In genomic region chr15:89111352-89111751, GRCh38 we compare ENCODE assay signal across 21 cellular contexts. TPM values are rescaled to one million over a fixed set of nuclear protein-coding genes. Genes with fewer than 3 reads are reported as not detected.
A peak's percentile ranks its signal among the peaks of the same experiment; 100 is the strongest.
DNase-seq lines count a peak whose midpoint lies in the region; ATAC-seq and TF ChIP-seq lines count a peak whose summit lies in the region.
"Had no signal": no experiment of that assay in that cellular context is flagged by ENCODE, and none has a peak within 500 bp of the region (broad histone marks: within the 10 kb centered on the region; RNA-seq: fewer than 3 reads in every experiment).

No MANE protein-coding gene starts in this region.

- H3K36me3 ChIP-seq in body of pancreas (replicated peaks in 1 of 2; ENCODE audit: insufficient read depth in 1 of 2, low read depth in 2 of 2) (no peaks in the 10 kb centered on the region), right lobe of liver (peaks cover 0 to 9% (median 5%) of the 10 kb centered on the region in 4 donors), tibial artery (peaks cover 0 to 10% (median 3%) of the 10 kb centered on the region in 3 donors)

- ATAC-seq in activated naive CD8-positive, alpha-beta T cell treated with anti-CD3 and anti-CD28 coated beads, Interleukin-2, amount 10 ng/mL, durations not matched to agents 7 days and 5 days (ENCODE audit: low read depth), result no peak
- ATAC-seq in body of pancreas (no peak), right lobe of liver (no peak)
- ATAC-seq: activated naive CD8-positive, alpha-beta T cell treated with anti-CD3 and anti-CD28 coated beads, Interleukin-2, amount 50 U/mL, for 24 hours had no signal

- no peak for TF ChIP-seq POLR2A in body of pancreas (IDR thresholded peaks at IDR 0.05)
- no peak for TF ChIP-seq POLR2A in right lobe of liver (IDR thresholded peaks at IDR 0.05)

- H3K9me3 ChIP-seq in body of pancreas (no peaks in the 10 kb centered on the region), right lobe of liver (no peaks in the 10 kb centered on the region), tibial artery (no peaks in the 10 kb centered on the region)
- H3K9me3 ChIP-seq: BE2C had no signal

- H3K4me3 ChIP-seq in body of pancreas (no peak overlapping the region), right lobe of liver (no peak overlapping the region), tibial artery (no peak overlapping the region)
- H3K4me3 ChIP-seq: GM12878, lung had no signal

- no peaks in the 10 kb centered on the region for H3K9me3 Mint-ChIP-seq in activated naive CD8-positive, alpha-beta T cell treated with anti-CD3 and anti-CD28 coated beads, Interleukin-2, amount 10 ng/mL, durations not matched to agents 7 days and 5 days
- no peaks in the 10 kb centered on the region for H3K9me3 Mint-ChIP-seq in activated naive CD8-positive, alpha-beta T cell treated with anti-CD3 and anti-CD28 coated beads for 36 hours
- H3K9me3 Mint-ChIP-seq: activated naive CD8-positive, alpha-beta T cell treated with anti-CD3 and anti-CD28 coated beads, Interleukin-2, amount 50 U/mL, for 24 hours; nephron progenitor cell had no signal

- H3K36me3 Mint-ChIP-seq in activated naive CD8-positive, alpha-beta T cell treated with anti-CD3 and anti-CD28 coated beads, Interleukin-2, amount 10 ng/mL, durations not matched to agents 7 days and 5 days, result peaks cover 8% of the 10 kb centered on the region
- H3K36me3 Mint-ChIP-seq in activated naive CD8-positive, alpha-beta T cell treated with anti-CD3 and anti-CD28 coated beads for 36 hours, result peaks cover 13% of the 10 kb centered on the region

- peak overlapping the region; percentile 63 to 98 (median 93) for H3K27ac ChIP-seq in body of pancreas
- peak overlapping the region; percentile 80 to 84 (median 83) for H3K27ac ChIP-seq in right lobe of liver
- peak overlapping the region; percentile 83 to 98 for H3K27ac ChIP-seq in tibial artery
- H3K27ac ChIP-seq: 22Rv1 had no signal

- H3K27me3 ChIP-seq in body of pancreas, result no peaks in the 10 kb centered on the region
- H3K27me3 ChIP-seq in right lobe of liver, result no peaks in the 10 kb centered on the region
- H3K27me3 ChIP-seq in tibial artery, result no peaks in the 10 kb centered on the region
- H3K27me3 ChIP-seq: BE2C had no signal

- H3K4me1 ChIP-seq in body of pancreas (peaks cover 73% of the 10 kb centered on the region), right lobe of liver (peaks cover 0 to 47% (median 9%) of the 10 kb centered on the region in 4 donors), tibial artery (peaks cover 7 to 88% (median 67%) of the 10 kb centered on the region in 4 donors)

- no peak for DNase-seq in activated naive CD8-positive, alpha-beta T cell treated with anti-CD3 and anti-CD28 coated beads, Interleukin-2, amount 10 ng/mL, durations not matched to agents 7 days and 5 days
- no peak for DNase-seq in activated naive CD8-positive, alpha-beta T cell treated with anti-CD3 and anti-CD28 coated beads for 36 hours
- DNase-seq in body of pancreas (no peak), right lobe of liver (no peak), tibial artery (no peak), NCI-H345 treated with DMSO at 0.1 percent for 48 hours (lab: John Stamatoyannopoulos, UW; ENCODE audit: unreplicated experiment) (no peak)
- no peak for DNase-seq in stimulated activated CD8-positive, alpha-beta memory T cell treated with anti-CD3 and anti-CD28 coated beads, Interleukin-4, amount 100 ng/mL, for 48 hours
- no peak for DNase-seq in activated CD8-positive, alpha-beta memory T cell treated with anti-CD3 and anti-CD28 coated beads, Interleukin-2, amount 50 U/mL, for 4 hours
- DNase-seq: activated CD8-positive, alpha-beta memory T cell treated with anti-CD3 and anti-CD28 coated beads for 24 hours; activated naive CD8-positive, alpha-beta T cell treated with anti-CD3 and anti-CD28 coated beads, Interleukin-2, amount 50 U/mL, for 24 hours; BE2C; cerebellar nuclear complex; GDM1; NCI-H187; nephron progenitor cell; SHP77; stimulated activated CD4-positive, alpha-beta T cell treated with anti-CD3 and anti-CD28 coated beads, Interleukin-1b, Interleukin-23, amount 100 ng/mL, for 48 hours; T-helper 2 cell had no signal

- H3K4me3 Mint-ChIP-seq in activated naive CD8-positive, alpha-beta T cell treated with anti-CD3 and anti-CD28 coated beads, Interleukin-2, amount 10 ng/mL, durations not matched to agents 7 days and 5 days, result no peak overlapping the region
- no peak overlapping the region for H3K4me3 Mint-ChIP-seq in activated naive CD8-positive, alpha-beta T cell treated with anti-CD3 and anti-CD28 coated beads for 36 hours
- H3K4me3 Mint-ChIP-seq: activated naive CD8-positive, alpha-beta T cell treated with anti-CD3 and anti-CD28 coated beads, Interleukin-2, amount 50 U/mL, for 24 hours; nephron progenitor cell had no signal

- POLR2A ChIA-PET in activated naive CD8-positive, alpha-beta T cell treated with anti-CD3 and anti-CD28 coated beads, Interleukin-2, amount 10 ng/mL, durations not matched to agents 7 days and 5 days (lab: Charles Lee), result interaction anchor here (1.4 kb wide), 1 partner anchor 23 kb away, joined by 4 read pairs; the partner anchor contains the start of gene ABHD2

- H3K27me3 Mint-ChIP-seq in activated naive CD8-positive, alpha-beta T cell treated with anti-CD3 and anti-CD28 coated beads, Interleukin-2, amount 10 ng/mL, durations not matched to agents 7 days and 5 days, result no peaks in the 10 kb centered on the region
- no peaks in the 10 kb centered on the region for H3K27me3 Mint-ChIP-seq in activated naive CD8-positive, alpha-beta T cell treated with anti-CD3 and anti-CD28 coated beads for 36 hours
- H3K27me3 Mint-ChIP-seq: activated naive CD8-positive, alpha-beta T cell treated with anti-CD3 and anti-CD28 coated beads, Interleukin-2, amount 50 U/mL, for 24 hours had no signal

- intact Hi-C loops in body of pancreas (cut with DNase I) (no loop called here), right lobe of liver (cut with DNase I) (no loop called here), tibial artery (cut with DNase I; ENCODE audit: low total_unique reads) (no loop called here)

- peak overlapping the region; percentile 15 for H3K27ac Mint-ChIP-seq in activated naive CD8-positive, alpha-beta T cell treated with anti-CD3 and anti-CD28 coated beads, Interleukin-2, amount 10 ng/mL, durations not matched to agents 7 days and 5 days
- no peak overlapping the region for H3K27ac Mint-ChIP-seq in activated naive CD8-positive, alpha-beta T cell treated with anti-CD3 and anti-CD28 coated beads for 36 hours
- H3K27ac Mint-ChIP-seq: activated naive CD8-positive, alpha-beta T cell treated with anti-CD3 and anti-CD28 coated beads, Interleukin-2, amount 50 U/mL, for 24 hours; nephron progenitor cell had no signal

- TF ChIP-seq CTCF in body of pancreas (IDR thresholded peaks at IDR 0.05), result no peak
- no peak for TF ChIP-seq CTCF in right lobe of liver (IDR thresholded peaks at IDR 0.05)
- no peak for TF ChIP-seq CTCF in tibial artery (IDR thresholded peaks at IDR 0.05)

- H3K4me1 Mint-ChIP-seq in activated naive CD8-positive, alpha-beta T cell treated with anti-CD3 and anti-CD28 coated beads, Interleukin-2, amount 10 ng/mL, durations not matched to agents 7 days and 5 days, result peaks cover 16% of the 10 kb centered on the region
- H3K4me1 Mint-ChIP-seq in activated naive CD8-positive, alpha-beta T cell treated with anti-CD3 and anti-CD28 coated beads for 36 hours, result peaks cover 27% of the 10 kb centered on the region

RNA-seq across cellular contexts. Expression of gene ABHD2, which starts 23.1 kb away (rescaled TPM):
- 10 to 100 TPM; 54.1 to 62.8 TPM for total RNA-seq in activated naive CD8-positive, alpha-beta T cell treated with anti-CD3 and anti-CD28 coated beads, Interleukin-2, amount 10 ng/mL, durations not matched to agents 7 days and 5 days
- total RNA-seq in activated naive CD8-positive, alpha-beta T cell treated with anti-CD3 and anti-CD28 coated beads for 36 hours, result 10 to 100 TPM; 47.6 to 49.2 TPM
- total RNA-seq in body of pancreas (100 to 1,000 TPM in 1 of 2 donors, 10 to 100 TPM in 1; 50.8 to 136 TPM), right lobe of liver (100 to 1,000 TPM; 136 to 392 (median 315) TPM)
